8 cellular contexts compared by ENCODE assay signal in the genomic region with DNA sequence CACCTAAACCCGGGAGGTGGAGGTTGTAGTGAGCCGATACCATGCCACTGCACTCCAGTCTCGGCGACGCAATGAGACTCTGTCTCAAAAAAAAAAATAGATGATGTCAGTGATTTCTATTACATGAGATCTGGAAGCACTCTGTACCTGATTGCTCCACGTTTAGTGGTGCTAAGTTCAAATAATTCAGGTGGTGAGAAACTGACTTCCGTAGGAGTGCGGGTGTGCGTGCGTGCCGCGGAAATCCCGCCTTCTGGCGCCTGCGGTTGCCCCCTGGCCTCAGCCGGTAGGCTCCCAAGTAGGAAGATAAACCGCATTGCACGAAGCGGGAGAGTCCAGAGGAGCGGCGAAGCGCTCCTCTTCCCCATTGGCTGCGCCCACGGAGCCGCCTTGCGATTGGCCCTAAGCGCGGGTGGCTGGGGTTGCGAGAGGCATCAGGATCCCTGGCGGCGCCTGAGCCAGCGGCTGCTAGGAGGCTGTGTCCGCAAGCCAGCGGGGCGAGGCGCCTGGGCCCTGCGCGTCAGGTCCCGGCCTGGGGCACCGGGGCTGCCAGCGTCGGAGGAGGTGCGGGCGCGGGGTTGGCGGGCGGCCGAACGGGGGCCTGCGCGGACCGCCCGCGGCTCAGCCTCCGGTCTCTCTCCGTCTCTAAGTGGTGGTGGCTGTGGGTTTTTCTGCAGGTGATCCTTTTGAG. TPM values are rescaled to one million over a fixed set of nuclear protein-coding genes. Genes with fewer than 3 reads are reported as not detected.
A peak's percentile ranks its signal among the peaks of the same experiment; 100 is the strongest.
DNase-seq lines count a peak whose midpoint lies in the region; TF ChIP-seq lines count a peak whose summit lies in the region.
"Not testable (repeated sequence)": the region's sequence is repeated elsewhere in the genome, so short reads cannot be mapped to it uniquely, and the experiment has no call there.

No MANE protein-coding gene starts in this region.

- not testable (repeated sequence) for H3K36me3 Mint-ChIP-seq in T-helper 2 cell treated with Interferon-gamma antibody and Interleukin-4, amounts not matched to agents 5 μg/mL and 100 μg/mL, for 36 hours (ENCODE audit: low read depth); endodermal cell (ENCODE audit: low read depth); stimulated activated naive CD8-positive, alpha-beta T cell treated with anti-CD3 and anti-CD28 coated beads, Interleukin-15, Interleukin-2, amounts not matched to agents 100 ng/mL and 50 ng/mL, for 24 hours (ENCODE audit: low read depth)

- H3K4me1 Mint-ChIP-seq in T-helper 2 cell treated with Interferon-gamma antibody and Interleukin-4, amounts not matched to agents 5 μg/mL and 100 μg/mL, for 36 hours (ENCODE audit: low read depth); endodermal cell: not testable (repeated sequence)
- peaks cover 15% of the 10 kb centered on the region for H3K4me1 Mint-ChIP-seq in stimulated activated naive CD8-positive, alpha-beta T cell treated with anti-CD3 and anti-CD28 coated beads, Interleukin-15, Interleukin-2, amounts not matched to agents 100 ng/mL and 50 ng/mL, for 24 hours (ENCODE audit: low read depth)

- H3K27ac ChIP-seq in endodermal cell (ENCODE audit: low read depth, low read length), result not testable (repeated sequence)

- not testable (repeated sequence) for H3K36me3 ChIP-seq in endodermal cell (ENCODE audit: control insufficient read depth, insufficient read depth, low read length)

- WGBS in endodermal cell (ENCODE audit: insufficient coverage in 1 of 2, insufficient read length in 1 of 2), 2 experiments, result 4 to 12% methylated on average over 12 to 54 of the region's 56 CpGs

- H3K4me3 ChIP-seq in endodermal cell (ENCODE audit: low read length), result not testable (repeated sequence)

- not testable (repeated sequence) for TF ChIP-seq CTCF in endodermal cell (conservative IDR thresholded peaks at IDR 0.05)

- DNase-seq in DMS153 treated with DMSO at 0.1 percent for 48 hours (lab: John Stamatoyannopoulos, UW; ENCODE audit: unreplicated experiment) (peak; percentile 27), NCI-H187 (lab: John Stamatoyannopoulos, UW) (peak; percentile 27 to 70), activated gamma-delta T cell (lab: John Stamatoyannopoulos, UW) (peak; percentile 42), endodermal cell (peak; percentile 96), iris pigment epithelial cell (ENCODE audit: low read depth) (peak; percentile 86), renal cortical epithelial cell (ENCODE audit: low read depth) (peak; percentile 60)
- DNase-seq in T-helper 2 cell treated with Interferon-gamma antibody and Interleukin-4, amounts not matched to agents 5 μg/mL and 100 μg/mL, for 36 hours (ENCODE audit: low spot score), result peak; percentile 60

- peaks cover 23% of the 10 kb centered on the region for H3K27me3 Mint-ChIP-seq in T-helper 2 cell treated with Interferon-gamma antibody and Interleukin-4, amounts not matched to agents 5 μg/mL and 100 μg/mL, for 36 hours (ENCODE audit: low read depth)
- peaks cover 20% of the 10 kb centered on the region for H3K27me3 Mint-ChIP-seq in endodermal cell (ENCODE audit: insufficient read depth)
- H3K27me3 Mint-ChIP-seq in stimulated activated naive CD8-positive, alpha-beta T cell treated with anti-CD3 and anti-CD28 coated beads, Interleukin-15, Interleukin-2, amounts not matched to agents 100 ng/mL and 50 ng/mL, for 24 hours, result not testable (repeated sequence)

- not testable (repeated sequence) for H3K9ac ChIP-seq in endodermal cell (ENCODE audit: extremely low read depth, low read length, poor library complexity, severe bottlenecking)

- peak overlapping the region; percentile 83 for H3K4me3 Mint-ChIP-seq in T-helper 2 cell treated with Interferon-gamma antibody and Interleukin-4, amounts not matched to agents 5 μg/mL and 100 μg/mL, for 36 hours
- peak overlapping the region; percentile 43 for H3K4me3 Mint-ChIP-seq in endodermal cell
- H3K4me3 Mint-ChIP-seq in stimulated activated naive CD8-positive, alpha-beta T cell treated with anti-CD3 and anti-CD28 coated beads, Interleukin-15, Interleukin-2, amounts not matched to agents 100 ng/mL and 50 ng/mL, for 24 hours, result peak overlapping the region; percentile 76

- not testable (repeated sequence) for H3K9me3 Mint-ChIP-seq in T-helper 2 cell treated with Interferon-gamma antibody and Interleukin-4, amounts not matched to agents 5 μg/mL and 100 μg/mL, for 36 hours; endodermal cell; stimulated activated naive CD8-positive, alpha-beta T cell treated with anti-CD3 and anti-CD28 coated beads, Interleukin-15, Interleukin-2, amounts not matched to agents 100 ng/mL and 50 ng/mL, for 24 hours

- not testable (repeated sequence) for H3K4me1 ChIP-seq in endodermal cell (ENCODE audit: control insufficient read depth, insufficient read depth, low read length)

- peak overlapping the region; percentile 62 for H3K27ac Mint-ChIP-seq in T-helper 2 cell treated with Interferon-gamma antibody and Interleukin-4, amounts not matched to agents 5 μg/mL and 100 μg/mL, for 36 hours
- H3K27ac Mint-ChIP-seq in endodermal cell; stimulated activated naive CD8-positive, alpha-beta T cell treated with anti-CD3 and anti-CD28 coated beads, Interleukin-15, Interleukin-2, amounts not matched to agents 100 ng/mL and 50 ng/mL, for 24 hours: not testable (repeated sequence)

- not testable (repeated sequence) for H3K9me3 ChIP-seq in endodermal cell (ENCODE audit: control insufficient read depth, low read length)

- H3K27me3 ChIP-seq in endodermal cell (ENCODE audit: control insufficient read depth, insufficient read depth, low read length, poor library complexity, severe bottlenecking), result not testable (repeated sequence)

RNA-seq across cellular contexts. Expression of gene GOLGA6L7, which starts 16.4 kb away (rescaled TPM):
- total RNA-seq in endodermal cell (under 1 TPM in 1 of 2 donors, not detected in 1; 0.15 TPM), renal cortical epithelial cell (not detected in 2 replicates)
- polyA plus RNA-seq in endodermal cell (2013, experiment 1 of 2), result not detected
- not detected for polyA plus RNA-seq in endodermal cell (2013, experiment 2 of 2)

RNA-seq across cellular contexts. Expression of gene APBA2, which starts 53.7 kb away (rescaled TPM):
- total RNA-seq in endodermal cell (10 to 100 TPM; 27.1 to 27.3 TPM), renal cortical epithelial cell (8.5 and 11.7 TPM in 2 replicates)
- polyA plus RNA-seq in endodermal cell (2013, experiment 1 of 2), result 45.7 TPM
- 40.9 TPM for polyA plus RNA-seq in endodermal cell (2013, experiment 2 of 2)

Comparison
In these comparisons a context has a peak if more than half of its experiments do, and no peak if none do; other contexts are left out.
1. DNase-seq: peak in every context shown above with its lines; median percentile 96 in endodermal cell; 86 in iris pigment epithelial cell; 60 in T-helper 2 cell treated with Interferon-gamma antibody and Interleukin-4, amounts not matched to agents 5 μg/mL and 100 μg/mL, for 36 hours; 60 in renal cortical epithelial cell; 48 in NCI-H187; 42 in activated gamma-delta T cell; 27 in DMS153 treated with DMSO at 0.1 percent for 48 hours.